In the genomic region with DNA sequence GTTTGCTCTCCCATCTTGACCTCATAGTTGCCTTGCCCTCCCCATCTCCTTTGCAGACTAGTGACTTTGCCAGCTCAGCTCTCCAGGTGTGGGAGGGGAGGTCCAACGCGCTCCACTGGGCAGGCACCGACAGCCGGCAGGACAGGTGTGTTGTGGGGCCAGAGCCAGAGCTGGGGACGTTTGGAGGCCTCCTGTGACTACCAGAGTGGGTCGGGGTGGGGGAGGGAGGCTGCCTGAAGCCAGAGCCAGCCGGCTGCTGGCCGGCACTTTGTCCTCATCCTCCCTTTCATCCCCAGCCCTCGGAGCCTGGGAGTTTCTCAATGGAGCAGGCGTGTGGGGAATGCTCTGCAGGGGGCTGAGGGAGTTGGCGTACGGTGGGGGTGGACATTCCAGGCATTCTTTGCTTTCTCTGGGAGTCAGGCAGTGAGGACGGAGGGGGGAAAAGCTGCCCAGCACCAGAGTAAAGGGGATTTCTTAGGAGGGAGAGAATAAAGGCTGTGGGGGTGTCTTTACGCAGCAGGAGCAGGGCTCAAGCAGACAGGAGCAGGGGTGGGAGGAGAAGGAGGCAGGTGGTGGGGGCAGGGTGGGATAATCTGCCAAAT, we compare ENCODE assay signal across 9 cellular contexts. TPM values are rescaled to one million over a fixed set of nuclear protein-coding genes. Genes with fewer than 3 reads are reported as not detected.
DNase-seq lines count a peak whose midpoint lies in the region; ATAC-seq and TF ChIP-seq lines count a peak whose summit lies in the region.
"Had no signal": no experiment of that assay in that cellular context is flagged by ENCODE, and none has a peak within 500 bp of the region (broad histone marks: within the 10 kb centered on the region; RNA-seq: fewer than 3 reads in every experiment).

No MANE protein-coding gene starts in this region.

- peaks cover 10% of the 10 kb centered on the region for H3K36me3 Mint-ChIP-seq in activated CD8-positive, alpha-beta memory T cell treated with anti-CD3 and anti-CD28 coated beads, Interleukin-2, amount 10 ng/mL, durations not matched to agents 7 days and 5 days

- CTCF ChIA-PET in RWPE1 (lab: Yijun Ruan, JAX), result interaction anchor here (0.6 to 2.9 kb wide), 8 partner anchors 16 to 142 kb away, joined by 3 to 20 read pairs (median 4); no protein-coding TSS in a partner anchor
- CTCF ChIA-PET in activated CD8-positive, alpha-beta memory T cell treated with anti-CD3 and anti-CD28 coated beads, Interleukin-2, amount 10 ng/mL, durations not matched to agents 7 days and 5 days (lab: Charles Lee), result interaction anchor here (0.7 to 2.1 kb wide), 4 partner anchors 13 to 78 kb away, joined by 3 to 8 read pairs (median 6); no protein-coding TSS in a partner anchor

- peak overlapping the region; percentile 85 for H3K27ac ChIP-seq in RWPE1

- H3K9me3 Mint-ChIP-seq in activated CD8-positive, alpha-beta memory T cell treated with anti-CD3 and anti-CD28 coated beads, Interleukin-2, amount 10 ng/mL, durations not matched to agents 7 days and 5 days (ENCODE audit: low read depth), result no peaks in the 10 kb centered on the region
- H3K9me3 Mint-ChIP-seq: CD4-positive, CD25-positive, alpha-beta regulatory T cell had no signal

- DNase-seq in NCI-H1417 (lab: John Stamatoyannopoulos, UW) (peak; percentile 28 to 85 (median 63)), NCI-H1417 treated with DMSO at 0.1 percent for 48 hours (lab: John Stamatoyannopoulos, UW) (no peak), RWPE1 (ENCODE audit: low spot score) (peak; percentile 84), glomerular visceral epithelial cell (ENCODE audit: extremely low spot score) (peak; percentile 99), renal cortical epithelial cell (ENCODE audit: low read depth) (peak; percentile 97)
- no peak for DNase-seq in activated CD8-positive, alpha-beta memory T cell treated with anti-CD3 and anti-CD28 coated beads, Interleukin-2, amount 10 ng/mL, durations not matched to agents 7 days and 5 days
- DNase-seq: CD4-positive, CD25-positive, alpha-beta regulatory T cell had no signal

- POLR2A ChIA-PET in RWPE1 (lab: Yijun Ruan, JAX; ENCODE audit: low non-redundant PET), result interaction anchor here (1.0 to 1.2 kb wide), 2 partner anchors 18 to 20 kb away, joined by 3 to 4 read pairs; a partner anchor contains a TSS

- peaks cover 3% of the 10 kb centered on the region for H3K27me3 Mint-ChIP-seq in activated CD8-positive, alpha-beta memory T cell treated with anti-CD3 and anti-CD28 coated beads, Interleukin-2, amount 10 ng/mL, durations not matched to agents 7 days and 5 days

- no peak overlapping the region for H3K27ac Mint-ChIP-seq in activated CD8-positive, alpha-beta memory T cell treated with anti-CD3 and anti-CD28 coated beads, Interleukin-2, amount 10 ng/mL, durations not matched to agents 7 days and 5 days

- H3K4me1 Mint-ChIP-seq in activated CD8-positive, alpha-beta memory T cell treated with anti-CD3 and anti-CD28 coated beads, Interleukin-2, amount 10 ng/mL, durations not matched to agents 7 days and 5 days, result peaks cover 14% of the 10 kb centered on the region

- no peak overlapping the region for H3K4me3 Mint-ChIP-seq in activated CD8-positive, alpha-beta memory T cell treated with anti-CD3 and anti-CD28 coated beads, Interleukin-2, amount 10 ng/mL, durations not matched to agents 7 days and 5 days
- H3K4me3 Mint-ChIP-seq: CD4-positive, CD25-positive, alpha-beta regulatory T cell had no signal

- ATAC-seq in GM21529 (IDR thresholded peaks at IDR 0.05; ENCODE audit: unreplicated experiment) (no peak), GM19395 (IDR thresholded peaks at IDR 0.05; ENCODE audit: unreplicated experiment) (no peak)
- no peak for ATAC-seq in activated CD8-positive, alpha-beta memory T cell treated with anti-CD3 and anti-CD28 coated beads, Interleukin-2, amount 10 ng/mL, durations not matched to agents 7 days and 5 days

- TF ChIP-seq CTCF in RWPE1 (conservative IDR thresholded peaks at IDR 0.05; ENCODE audit: low read depth), result no peak

RNA-seq across cellular contexts. Expression of a gene that starts 20.2 kb away (rescaled TPM):
- total RNA-seq in renal cortical epithelial cell, result 34.6 and 59.6 TPM in 2 replicates
- total RNA-seq in activated CD8-positive, alpha-beta memory T cell treated with anti-CD3 and anti-CD28 coated beads, Interleukin-2, amount 10 ng/mL, durations not matched to agents 7 days and 5 days, result 1 to 10 TPM; 1.9 to 6.0 TPM

RNA-seq across cellular contexts. Expression of a gene that starts 55.4 kb away (rescaled TPM):
- 0.17 TPM in 1 of 2 replicates, not detected in the other for total RNA-seq in renal cortical epithelial cell
- not detected for total RNA-seq in activated CD8-positive, alpha-beta memory T cell treated with anti-CD3 and anti-CD28 coated beads, Interleukin-2, amount 10 ng/mL, durations not matched to agents 7 days and 5 days
- total RNA-seq: CD4-positive, CD25-positive, alpha-beta regulatory T cell had no signal

Comparison
In these comparisons a context has a peak if more than half of its experiments do, and no peak if none do; other contexts are left out.
1. DNase-seq: peak in NCI-H1417 (3 of 3), RWPE1 (single experiment), glomerular visceral epithelial cell (single experiment) and renal cortical epithelial cell (single experiment); none in NCI-H1417 treated with DMSO at 0.1 percent for 48 hours (single experiment) and activated CD8-positive, alpha-beta memory T cell treated with anti-CD3 and anti-CD28 coated beads, Interleukin-2, amount 10 ng/mL, durations not matched to agents 7 days and 5 days (single experiment).